ENCODE assay signal across 1 cellular context in the genomic region with DNA sequence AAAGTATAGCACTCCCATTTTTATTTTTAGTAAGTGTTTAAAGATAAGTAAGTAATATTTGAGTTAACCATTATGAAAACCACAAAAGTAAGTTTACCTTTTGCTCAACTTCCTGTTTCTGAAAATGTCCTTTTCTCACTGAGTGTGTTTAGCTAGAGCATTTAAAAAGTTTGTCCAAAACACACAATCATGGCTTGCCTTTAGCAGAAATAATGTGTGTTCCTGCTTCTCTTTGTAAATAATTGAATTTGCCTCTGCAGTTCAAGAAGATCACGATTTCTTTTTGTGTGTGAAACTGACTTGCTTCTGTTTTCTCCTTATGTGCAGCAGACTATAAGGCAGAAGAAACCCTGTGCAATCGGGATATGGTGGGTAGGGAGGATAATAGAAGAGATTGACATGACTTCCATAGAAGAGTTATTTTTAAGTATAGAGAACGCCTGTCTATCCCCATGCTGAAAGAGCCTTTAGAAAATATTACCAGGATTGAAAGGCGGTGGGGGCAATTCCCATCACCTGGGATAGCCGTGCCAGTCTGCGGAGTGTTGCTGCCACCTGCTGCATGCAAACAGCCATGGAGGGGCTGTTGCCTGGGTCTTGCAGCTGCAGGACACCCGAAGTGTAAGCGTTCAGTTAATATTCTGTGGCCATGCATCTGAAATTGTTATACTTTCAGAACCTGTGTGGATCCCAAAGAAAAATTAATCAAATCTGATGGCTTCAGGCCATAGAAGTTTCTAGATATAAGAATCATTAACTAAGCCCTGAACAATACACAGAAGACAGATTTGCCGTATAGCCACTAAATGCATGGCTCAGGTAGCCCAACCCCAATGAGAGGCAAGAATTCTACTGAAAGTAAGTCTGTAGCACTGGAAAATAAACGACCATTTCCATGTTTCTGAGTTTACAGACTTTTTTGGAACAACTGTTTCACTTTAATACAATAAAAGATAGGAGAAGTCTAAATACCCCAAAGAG.
TF ChIP-seq lines count a peak whose summit lies in the region.

No MANE protein-coding gene starts in this region.

TF ChIP-seq in IMR-90, 13 proteins besides CTCF, POLR2A, EP300 and RAD21 (continued from another document):
- TF ChIP-seq SMC3 (IDR thresholded peaks at IDR 0.05; ENCODE audit: low read depth, low read length) (peak; percentile 44), FOS (IDR thresholded peaks at IDR 0.05; ENCODE audit: low read depth, low read length) (no peak)
